ENCODE assay signal across 8 cellular contexts in the genomic region with DNA sequence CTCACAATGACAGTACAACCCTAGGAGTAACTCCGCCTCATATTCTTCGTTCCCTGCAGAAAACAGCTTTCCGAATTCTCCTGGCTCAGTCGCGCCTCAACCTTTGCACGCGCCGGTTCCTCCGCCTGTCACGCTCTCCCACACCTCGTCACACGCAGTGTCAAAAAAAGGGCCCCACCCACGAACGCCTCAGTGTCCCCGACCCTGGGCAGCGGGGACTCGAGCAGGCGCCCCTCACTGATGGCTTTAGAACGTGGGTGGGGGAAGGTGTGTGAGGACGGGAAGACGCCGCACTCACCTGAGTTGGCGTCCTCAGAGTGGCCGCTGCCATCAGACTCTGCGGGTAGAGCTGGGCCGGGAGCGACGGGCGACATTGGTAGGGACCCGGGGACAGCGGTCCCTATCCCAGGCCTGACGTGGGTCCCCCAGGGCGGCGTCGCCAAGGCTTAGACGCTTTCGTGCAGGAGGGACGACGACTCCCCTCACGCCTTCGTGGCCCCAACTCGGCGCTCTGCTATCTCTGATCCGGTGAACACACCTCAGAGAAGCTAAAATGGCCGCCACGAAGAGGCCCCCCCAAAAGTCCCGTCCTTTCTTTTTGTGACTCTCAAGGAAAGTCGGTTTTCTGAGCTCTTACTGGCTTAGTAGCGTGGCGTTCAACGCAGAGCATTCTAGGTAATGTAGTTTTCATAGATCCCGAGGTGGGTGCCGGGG. TPM values are rescaled to one million over a fixed set of nuclear protein-coding genes. Genes with fewer than 3 reads are reported as not detected.
DNase-seq lines count a peak whose midpoint lies in the region; ATAC-seq and TF ChIP-seq lines count a peak whose summit lies in the region.

Gene ZNF154 (minus strand): TSS at position 564 of the 714 bp plus-strand sequence. CDS start 233 bp downstream, at position 331.

- DNase-seq in T-helper 2 cell (peak in 3 of 5 experiments; percentile 8 to 70 (median 29)), cerebellar cortex (ENCODE audit: low spot score) (peak; percentile 86), iPS-NIHi7 (ENCODE audit: extremely low spot score) (peak; percentile 95), skeletal muscle cell (ENCODE audit: low read depth) (peak; percentile 2), Caco-2 (no peak), GF-D8 (lab: John Stamatoyannopoulos, UW) (no peak)

- CTCF ChIA-PET in Caco-2 (lab: Charles Lee) = no interaction called here

- no peaks in the 10 kb centered on the region for H3K27me3 Mint-ChIP-seq in Caco-2 (ENCODE audit: insufficient read depth, unreplicated experiment)

- H3K36me3 Mint-ChIP-seq in Caco-2 (ENCODE audit: insufficient read depth, unreplicated experiment) = peaks cover 27% of the 10 kb centered on the region

- no peak within 1 kb of the TSS for H3K4me3 Mint-ChIP-seq in Caco-2 (ENCODE audit: unreplicated experiment)

- peaks cover 23 to 66% (median 48%) of the 10 kb centered on the region in 11 experiments for H3K36me3 ChIP-seq in BLaER1 treated with 17β-estradiol and CSF1 and Interleukin-3, amounts not matched to agents 10 nM and 100 nM
- no peaks in the 10 kb centered on the region for H3K36me3 ChIP-seq in Caco-2 (ENCODE audit: control insufficient read depth, insufficient read depth, low read length)

- peak within 1 kb of the TSS in 6 of 10 experiments; percentile 5 to 32 (median 24); a peak in 4 of 20 replicates for H3K4me3 ChIP-seq in BLaER1 treated with 17β-estradiol and CSF1 and Interleukin-3, amounts not matched to agents 10 nM and 100 nM
- H3K4me3 ChIP-seq in skeletal muscle cell (ENCODE audit: low read depth, low read length) = peak within 1 kb of the TSS; percentile 58
- no peak within 1 kb of the TSS for H3K4me3 ChIP-seq in Caco-2 (ENCODE audit: low read depth, low read length)

- no peak within 1 kb of the TSS for H3K27ac Mint-ChIP-seq in Caco-2 (ENCODE audit: unreplicated experiment)

- no peaks in the 10 kb centered on the region for H3K4me1 Mint-ChIP-seq in Caco-2 (ENCODE audit: low read depth, unreplicated experiment)

- ATAC-seq in GM18870 (IDR thresholded peaks at IDR 0.05; ENCODE audit: unreplicated experiment) = no peak

- no peak within 1 kb of the TSS for H3K9ac ChIP-seq in BLaER1 treated with 17β-estradiol and CSF1 and Interleukin-3, amounts not matched to agents 10 nM and 100 nM

- BruUV-seq in Caco-2 (replicated peaks; lab: Mats Ljungman, UMichigan) = no TSS peak

- POLR2A ChIA-PET in Caco-2 (lab: Charles Lee) = no interaction called here

- H3K4me2 ChIP-seq in BLaER1 treated with 17β-estradiol and CSF1 and Interleukin-3, amounts not matched to agents 10 nM and 100 nM = no peak within 1 kb of the TSS

- H3K9me3 Mint-ChIP-seq in Caco-2 (ENCODE audit: unreplicated experiment) = peaks cover 26% of the 10 kb centered on the region

- intact Hi-C loops in Caco-2 (cut with micrococcal nuclease; ENCODE audit: unreplicated experiment) = no loop called here

- H3K27me3 ChIP-seq in BLaER1 treated with 17β-estradiol and CSF1 and Interleukin-3, amounts not matched to agents 10 nM and 100 nM = peaks cover 34 to 44% (median 42%) of the 10 kb centered on the region in 11 experiments
- H3K27me3 ChIP-seq in Caco-2 (replicated peaks; ENCODE audit: control insufficient read depth, insufficient read depth, low read length) = no peaks in the 10 kb centered on the region

- H4K20me1 ChIP-seq in BLaER1 treated with 17β-estradiol and CSF1 and Interleukin-3, amounts not matched to agents 10 nM and 100 nM = peaks cover 0 to 78% (median 0%) of the 10 kb centered on the region in 11 experiments; a peak in 3 of 22 replicates

- H3K4me1 ChIP-seq in BLaER1 treated with 17β-estradiol and CSF1 and Interleukin-3, amounts not matched to agents 10 nM and 100 nM = peaks cover 0 to 9% (median 0%) of the 10 kb centered on the region in 10 experiments; a peak in 3 of 20 replicates
- no peaks in the 10 kb centered on the region for H3K4me1 ChIP-seq in Caco-2

- peaks cover 49 to 70% (median 60%) of the 10 kb centered on the region in 11 experiments for H3K9me3 ChIP-seq in BLaER1 treated with 17β-estradiol and CSF1 and Interleukin-3, amounts not matched to agents 10 nM and 100 nM (replicated peaks in 1 of 11)
- peaks cover 2% of the 10 kb centered on the region for H3K9me3 ChIP-seq in Caco-2

- TF ChIP-seq CTCF in Caco-2 (IDR thresholded peaks at IDR 0.05; ENCODE audit: insufficient read depth in 1 of 2, low read depth in 1 of 2, low read length in 1 of 2, severe bottlenecking in 1 of 2, unreplicated experiment in 1 of 2) = no peak

- no peak within 1 kb of the TSS for H3K27ac ChIP-seq in BLaER1 treated with 17β-estradiol and CSF1 and Interleukin-3, amounts not matched to agents 10 nM and 100 nM

RNA-seq across cellular contexts. Expression of gene ZNF154, which starts in this region (rescaled TPM):
- not detected in 2 replicates for total RNA-seq in Caco-2 (2022)

Comparison
In these comparisons a context has a peak if more than half of its experiments do, and no peak if none do; other contexts are left out.
1. DNase-seq: peak in T-helper 2 cell (3 of 5), cerebellar cortex (single experiment), iPS-NIHi7 (single experiment) and skeletal muscle cell (single experiment); none in Caco-2 (0 of 2) and GF-D8 (single experiment).